In the genomic region with DNA sequence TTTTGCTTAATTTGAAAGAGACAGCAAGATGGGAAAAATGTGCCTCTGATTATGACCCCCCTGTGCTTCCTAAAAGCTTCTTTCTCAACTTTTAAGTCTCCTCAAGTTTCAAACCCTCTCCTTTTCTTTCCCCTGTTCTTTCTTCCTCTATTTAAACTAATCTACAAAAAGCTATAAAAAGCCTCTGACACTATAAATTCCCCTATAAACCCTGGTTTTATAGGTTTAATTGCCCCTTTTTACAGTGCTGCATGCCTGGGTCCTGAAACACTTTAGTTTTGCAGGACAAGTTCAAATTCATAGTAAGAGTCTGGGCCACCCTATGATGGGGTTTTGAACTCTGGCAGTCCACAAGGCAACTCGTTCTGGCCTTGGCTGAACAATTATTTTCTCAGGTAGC, we compare ENCODE assay signal across 13 cellular contexts.
"Had no signal": no experiment of that assay in that cellular context is flagged by ENCODE, and none has a peak within 500 bp of the region (broad histone marks: within the 10 kb centered on the region; RNA-seq: fewer than 3 reads in every experiment).

No MANE protein-coding gene starts in this region.

- ATAC-seq: gastroesophageal sphincter; naive thymus-derived CD8-positive, alpha-beta T cell; sciatic nerve; stimulated activated naive B cell treated with anti-CD40 and anti-IgM and Interleukin-4, amounts not matched to agents 10 μg/mL and 1 μg/mL and 100 μg/mL, for 72 hours; stimulated activated naive CD8-positive, alpha-beta T cell treated with anti-CD3 and anti-CD28 coated beads, Interleukin-15, amount 100 ng/mL, for 72 hours had no signal

- H3K27me3 ChIP-seq: esophagus muscularis mucosa, gastroesophageal sphincter, testis, tibial nerve had no signal

- H3K27ac ChIP-seq: epithelial cell of prostate, esophagus muscularis mucosa, gastroesophageal sphincter, testis, tibial nerve had no signal

- H3K4me3 ChIP-seq: esophagus muscularis mucosa, gastroesophageal sphincter, testis, tibial nerve had no signal

- H3K4me1 ChIP-seq: esophagus muscularis mucosa, gastroesophageal sphincter, testis, tibial nerve had no signal

- H3K9me3 ChIP-seq: esophagus muscularis mucosa, gastroesophageal sphincter, testis had no signal

- DNase-seq: effector memory CD4-positive, alpha-beta T cell; naive thymus-derived CD8-positive, alpha-beta T cell; posterior cingulate gyrus; stimulated activated CD4-positive, alpha-beta T cell treated with anti-CD3 and anti-CD28 coated beads, Interleukin-2, amount 100 ng/mL, for 24 hours; stimulated activated CD4-positive, alpha-beta T cell treated with anti-CD3 and anti-CD28 coated beads, Interleukin-4, amount 100 ng/mL, for 4 hours; stimulated activated naive B cell treated with anti-CD40 and anti-IgM and Interleukin-4, amounts not matched to agents 10 μg/mL and 1 μg/mL and 100 μg/mL, for 72 hours; stimulated activated naive CD8-positive, alpha-beta T cell treated with anti-CD3 and anti-CD28 coated beads, Interleukin-15, amount 100 ng/mL, for 72 hours; testis had no signal

- H3K36me3 ChIP-seq: esophagus muscularis mucosa, gastroesophageal sphincter, tibial nerve had no signal
